32 cellular contexts compared by ENCODE assay signal in genomic region chr1:222339371-222339947, GRCh38.
"Had no signal": no experiment of that assay in that cellular context is flagged by ENCODE, and none has a peak within 500 bp of the region (broad histone marks: within the 10 kb centered on the region; RNA-seq: fewer than 3 reads in every experiment).

No MANE protein-coding gene starts in this region.

- H3K36me3 Mint-ChIP-seq: activated CD4-positive, alpha-beta memory T cell treated with anti-CD3 and anti-CD28 coated beads for 36 hours; immature natural killer cell; mesothelial cell of epicardium; naive B cell had no signal

- FAIRE-seq: kidney, TTC549 had no signal

- DNase-seq: activated CD4-positive, alpha-beta memory T cell treated with anti-CD3 and anti-CD28 coated beads for 36 hours; activated CD4-positive, alpha-beta T cell treated with anti-CD3 and anti-CD28 coated beads, Interleukin-2, amount 10 ng/mL, durations not matched to agents 24 days and 14 days; activated CD4-positive, CD25-positive, alpha-beta regulatory T cell treated with anti-CD3 and anti-CD28 coated beads, Interleukin-2, amount 50 U/mL, for 72 hours; activated CD8-positive, alpha-beta memory T cell treated with anti-CD3 and anti-CD28 coated beads, Interleukin-2, amount 50 U/mL, for 4 hours; activated T-cell treated with anti-CD3 and anti-CD28 coated beads, Interleukin-2, amount 50 U/mL, for 1 hour; adrenal gland; aorta; brain microvascular endothelial cell; effector memory CD8-positive, alpha-beta T cell; erythroblast; hippocampal formation; immature natural killer cell; kidney; left colon; naive B cell; nephron progenitor cell; ovary; right lobe of liver; stimulated activated naive CD4-positive, alpha-beta T cell treated with Interleukin-2 at 50 U/mL for 16 hours; SW 1271; T-helper 9 cell; WERI-Rb-1 had no signal

- H3K4me3 ChIP-seq: adrenal gland, coronary artery, gastroesophageal sphincter, ovary, right lobe of liver, skin epidermis, tibial nerve had no signal

- H3K9me3 Mint-ChIP-seq: activated CD4-positive, alpha-beta memory T cell treated with anti-CD3 and anti-CD28 coated beads for 36 hours; activated CD4-positive, alpha-beta T cell treated with anti-CD3 and anti-CD28 coated beads, Interleukin-2, amount 10 ng/mL, durations not matched to agents 24 days and 14 days; activated T-helper 2 cell treated with anti-CD3 and anti-CD28 coated beads, Interferon-gamma antibody, Interleukin-2, Interleukin-4, amounts not matched to agents 10 μg/mL and 5 μg/mL and 100 μg/mL, durations not matched to agents 14 hours and 24 hours and 36 hours; effector memory CD8-positive, alpha-beta T cell; immature natural killer cell; mesothelial cell of epicardium; naive B cell; nephron progenitor cell; T-helper 1 cell treated with Interleukin-12 subunit alpha and Interleukin-12 subunit beta and Interleukin-4 antibody, amounts not matched to agents 30 μg/mL and 1 μg/mL, for 36 hours had no signal

- ATAC-seq: effector memory CD8-positive, alpha-beta T cell; gastroesophageal sphincter; left colon; right lobe of liver had no signal

- H3K27ac Mint-ChIP-seq: activated CD4-positive, alpha-beta memory T cell treated with anti-CD3 and anti-CD28 coated beads for 36 hours; activated CD4-positive, alpha-beta T cell treated with anti-CD3 and anti-CD28 coated beads, Interleukin-2, amount 10 ng/mL, durations not matched to agents 24 days and 14 days; activated naive CD8-positive, alpha-beta T cell; activated T-helper 2 cell treated with anti-CD3 and anti-CD28 coated beads, Interferon-gamma antibody, Interleukin-2, Interleukin-4, amounts not matched to agents 10 μg/mL and 5 μg/mL and 100 μg/mL, durations not matched to agents 14 hours and 24 hours and 36 hours; effector memory CD8-positive, alpha-beta T cell; immature natural killer cell; mesothelial cell of epicardium; naive B cell; nephron progenitor cell; progenitor cell of endocrine pancreas; T-helper 1 cell treated with Interleukin-12 subunit alpha and Interleukin-12 subunit beta and Interleukin-4 antibody, amounts not matched to agents 30 μg/mL and 1 μg/mL, for 36 hours had no signal
